In genomic region chr4:8727546-8728510, GRCh38 we compare ENCODE assay signal across 1 cellular context.
TF ChIP-seq lines count a peak whose summit lies in the region.

No MANE protein-coding gene starts in this region.

TF ChIP-seq in GM23338, 12 proteins besides CTCF, POLR2A, EP300 and RAD21:
- TF ChIP-seq, protein P1, sequence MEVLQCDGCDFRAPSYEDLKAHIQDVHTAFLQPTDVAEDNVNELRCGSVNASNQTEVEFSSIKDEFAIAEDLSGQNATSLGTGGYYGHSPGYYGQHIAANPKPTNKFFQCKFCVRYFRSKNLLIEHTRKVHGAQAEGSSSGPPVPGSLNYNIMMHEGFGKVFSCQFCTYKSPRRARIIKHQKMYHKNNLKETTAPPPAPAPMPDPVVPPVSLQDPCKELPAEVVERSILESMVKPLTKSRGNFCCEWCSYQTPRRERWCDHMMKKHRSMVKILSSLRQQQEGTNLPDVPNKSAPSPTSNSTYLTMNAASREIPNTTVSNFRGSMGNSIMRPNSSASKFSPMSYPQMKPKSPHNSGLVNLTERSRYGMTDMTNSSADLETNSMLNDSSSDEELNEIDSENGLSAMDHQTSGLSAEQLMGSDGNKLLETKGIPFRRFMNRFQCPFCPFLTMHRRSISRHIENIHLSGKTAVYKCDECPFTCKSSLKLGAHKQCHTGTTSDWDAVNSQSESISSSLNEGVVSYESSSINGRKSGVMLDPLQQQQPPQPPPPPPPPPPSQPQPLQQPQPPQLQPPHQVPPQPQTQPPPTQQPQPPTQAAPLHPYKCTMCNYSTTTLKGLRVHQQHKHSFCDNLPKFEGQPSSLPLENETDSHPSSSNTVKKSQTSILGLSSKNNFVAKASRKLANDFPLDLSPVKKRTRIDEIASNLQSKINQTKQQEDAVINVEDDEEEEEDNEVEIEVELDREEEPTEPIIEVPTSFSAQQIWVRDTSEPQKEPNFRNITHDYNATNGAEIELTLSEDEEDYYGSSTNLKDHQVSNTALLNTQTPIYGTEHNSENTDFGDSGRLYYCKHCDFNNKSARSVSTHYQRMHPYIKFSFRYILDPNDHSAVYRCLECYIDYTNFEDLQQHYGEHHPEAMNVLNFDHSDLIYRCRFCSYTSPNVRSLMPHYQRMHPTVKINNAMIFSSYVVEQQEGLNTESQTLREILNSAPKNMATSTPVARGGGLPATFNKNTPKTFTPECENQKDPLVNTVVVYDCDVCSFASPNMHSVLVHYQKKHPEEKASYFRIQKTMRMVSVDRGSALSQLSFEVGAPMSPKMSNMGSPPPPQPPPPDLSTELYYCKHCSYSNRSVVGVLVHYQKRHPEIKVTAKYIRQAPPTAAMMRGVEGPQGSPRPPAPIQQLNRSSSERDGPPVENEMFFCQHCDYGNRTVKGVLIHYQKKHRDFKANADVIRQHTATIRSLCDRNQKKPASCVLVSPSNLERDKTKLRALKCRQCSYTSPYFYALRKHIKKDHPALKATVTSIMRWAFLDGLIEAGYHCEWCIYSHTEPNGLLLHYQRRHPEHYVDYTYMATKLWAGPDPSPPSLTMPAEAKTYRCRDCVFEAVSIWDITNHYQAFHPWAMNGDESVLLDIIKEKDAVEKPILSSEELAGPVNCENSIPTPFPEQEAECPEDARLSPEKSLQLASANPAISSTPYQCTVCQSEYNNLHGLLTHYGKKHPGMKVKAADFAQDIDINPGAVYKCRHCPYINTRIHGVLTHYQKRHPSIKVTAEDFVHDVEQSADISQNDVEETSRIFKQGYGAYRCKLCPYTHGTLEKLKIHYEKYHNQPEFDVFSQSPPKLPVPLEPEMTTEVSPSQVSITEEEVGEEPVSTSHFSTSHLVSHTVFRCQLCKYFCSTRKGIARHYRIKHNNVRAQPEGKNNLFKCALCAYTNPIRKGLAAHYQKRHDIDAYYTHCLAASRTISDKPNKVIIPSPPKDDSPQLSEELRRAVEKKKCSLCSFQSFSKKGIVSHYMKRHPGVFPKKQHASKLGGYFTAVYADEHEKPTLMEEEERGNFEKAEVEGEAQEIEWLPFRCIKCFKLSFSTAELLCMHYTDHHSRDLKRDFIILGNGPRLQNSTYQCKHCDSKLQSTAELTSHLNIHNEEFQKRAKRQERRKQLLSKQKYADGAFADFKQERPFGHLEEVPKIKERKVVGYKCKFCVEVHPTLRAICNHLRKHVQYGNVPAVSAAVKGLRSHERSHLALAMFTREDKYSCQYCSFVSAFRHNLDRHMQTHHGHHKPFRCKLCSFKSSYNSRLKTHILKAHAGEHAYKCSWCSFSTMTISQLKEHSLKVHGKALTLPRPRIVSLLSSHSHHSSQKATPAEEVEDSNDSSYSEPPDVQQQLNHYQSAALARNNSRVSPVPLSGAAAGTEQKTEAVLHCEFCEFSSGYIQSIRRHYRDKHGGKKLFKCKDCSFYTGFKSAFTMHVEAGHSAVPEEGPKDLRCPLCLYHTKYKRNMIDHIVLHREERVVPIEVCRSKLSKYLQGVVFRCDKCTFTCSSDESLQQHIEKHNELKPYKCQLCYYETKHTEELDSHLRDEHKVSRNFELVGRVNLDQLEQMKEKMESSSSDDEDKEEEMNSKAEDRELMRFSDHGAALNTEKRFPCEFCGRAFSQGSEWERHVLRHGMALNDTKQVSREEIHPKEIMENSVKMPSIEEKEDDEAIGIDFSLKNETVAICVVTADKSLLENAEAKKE (CRISPR knock-in tag; IDR thresholded peaks at IDR 0.05): no peak
- TF ChIP-seq REST (IDR thresholded peaks at IDR 0.05; ENCODE audit: unreplicated experiment) (no peak), POLR2AphosphoS5 (IDR thresholded peaks at IDR 0.05; ENCODE audit: low read depth) (no peak), EZH2 (IDR thresholded peaks at IDR 0.05; ENCODE audit: low read depth, unreplicated experiment) (no peak), ETS1 (IDR thresholded peaks at IDR 0.05) (no peak), JUNB (IDR thresholded peaks at IDR 0.05; ENCODE audit: unreplicated experiment) (no peak), NANOG (IDR thresholded peaks at IDR 0.05; ENCODE audit: borderline replicate concordance) (no peak), STAT1 (IDR thresholded peaks at IDR 0.05; ENCODE audit: unreplicated experiment) (no peak), CREB1 (CRISPR knock-in tag; IDR thresholded peaks at IDR 0.05; ENCODE audit: low read depth) (no peak)
